ENCODE assay signal across 8 cellular contexts in the genomic region with DNA sequence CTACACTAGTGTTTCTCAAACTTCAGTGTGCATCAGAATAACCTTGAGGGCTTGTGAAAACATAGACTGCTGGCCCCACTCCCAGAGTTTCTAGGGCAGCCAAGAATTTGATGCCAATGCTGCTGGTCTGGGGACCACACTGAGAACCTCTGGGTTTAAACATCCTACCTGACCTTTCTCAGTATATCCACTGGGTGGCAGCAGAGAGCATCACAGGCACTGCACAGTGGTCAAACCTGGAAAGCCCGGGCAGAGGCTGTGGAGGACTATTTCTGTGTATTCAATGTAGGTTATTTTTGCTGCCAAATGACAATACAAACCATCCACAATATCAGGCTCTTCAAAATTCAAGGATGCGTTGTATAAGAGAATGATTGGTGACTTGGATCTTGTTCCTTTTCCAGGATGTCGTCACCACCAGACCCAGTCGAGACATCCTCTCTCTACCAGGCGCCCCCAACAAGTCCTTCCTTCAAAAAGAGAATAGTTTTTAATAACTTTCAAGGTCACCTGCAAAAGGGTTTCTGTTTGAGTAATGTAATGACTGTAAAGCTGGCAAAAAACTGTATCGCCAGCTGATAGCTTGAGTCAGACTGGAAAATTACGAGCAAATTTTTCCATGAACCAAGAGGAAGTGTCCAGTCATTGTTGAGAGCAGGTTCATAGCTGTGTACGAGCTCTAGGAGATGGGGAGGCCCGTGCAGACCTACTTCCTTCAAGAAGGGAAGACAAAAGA. TPM values are rescaled to one million over a fixed set of nuclear protein-coding genes. Genes with fewer than 3 reads are reported as not detected.
DNase-seq lines count a peak whose midpoint lies in the region; ATAC-seq and TF ChIP-seq lines count a peak whose summit lies in the region.

No MANE protein-coding gene starts in this region.

- no peak overlapping the region for H3K4me3 Mint-ChIP-seq in nephron

- no peak overlapping the region for H3K4me3 ChIP-seq in stomach smooth muscle (ENCODE audit: low read length in 2 of 2)

- peak overlapping the region; percentile 31 for H3K27ac ChIP-seq in stomach smooth muscle (ENCODE audit: low read length)

- DNase-seq in DMS79 treated with DMSO at 0.1 percent for 48 hours (lab: John Stamatoyannopoulos, UW): peak; percentile 32
- peak; percentile 48 for DNase-seq in HuH-7 (ENCODE audit: low spot score)
- DNase-seq in OCI-M1 (lab: John Stamatoyannopoulos, UW): peak; percentile 80
- DNase-seq in activated T-cell treated with anti-CD3 and anti-CD28 coated beads for 4 hours: peak; percentile 50

- H3K36me3 Mint-ChIP-seq in nephron (ENCODE audit: low read depth): no peaks in the 10 kb centered on the region

- H3K27me3 Mint-ChIP-seq in nephron (ENCODE audit: low read depth): peaks cover 13% of the 10 kb centered on the region

- H3K36me3 ChIP-seq in stomach smooth muscle (ENCODE audit: control insufficient read depth in 2 of 2, insufficient read depth in 2 of 2, low read length in 2 of 2): no peaks in the 10 kb centered on the region

- peak; percentile 86 to 93 (median 89) for TF ChIP-seq CTCF in nephron (IDR thresholded peaks at IDR 0.05; ENCODE audit: unreplicated experiment in 3 of 3)

- H3K27ac Mint-ChIP-seq in nephron: peak overlapping the region; percentile 3 to 67 (median 66)

- no peaks in the 10 kb centered on the region for H3K9me3 Mint-ChIP-seq in nephron

- peaks cover 16% of the 10 kb centered on the region for H3K4me1 Mint-ChIP-seq in nephron

- H3K4me1 ChIP-seq in stomach smooth muscle (ENCODE audit: control insufficient read depth, insufficient read depth, low read length): peaks cover 22% of the 10 kb centered on the region

- no peak overlapping the region for H3K9ac ChIP-seq in stomach smooth muscle (ENCODE audit: low read length in 2 of 2)

- ATAC-seq in GM21526 (IDR thresholded peaks at IDR 0.05; ENCODE audit: low FRiP score, unreplicated experiment): peak; percentile 86
- ATAC-seq in esophagus mucosa: peak; percentile 90

- H3K27me3 ChIP-seq in stomach smooth muscle (ENCODE audit: control insufficient read depth in 1 of 2, insufficient read depth in 2 of 2, low read length in 2 of 2): no peaks in the 10 kb centered on the region

- H3K9me3 ChIP-seq in stomach smooth muscle (ENCODE audit: control insufficient read depth in 2 of 2, low read length in 2 of 2): no peaks in the 10 kb centered on the region

RNA-seq across cellular contexts. Expression of gene MYZAP, which starts 30.6 kb away (rescaled TPM):
- 19.8 TPM for total RNA-seq in esophagus mucosa
